Comparison of ENCODE assay signal across 8 cellular contexts in genomic region chr22:30694171-30694637, GRCh38. TPM values are rescaled to one million over a fixed set of nuclear protein-coding genes. Genes with fewer than 3 reads are reported as not detected.
DNase-seq lines count a peak whose midpoint lies in the region; ATAC-seq and TF ChIP-seq lines count a peak whose summit lies in the region.

No MANE protein-coding gene starts in this region.

- ATAC-seq in foreskin keratinocyte (peak; percentile 37), GM18520 (IDR thresholded peaks at IDR 0.05; ENCODE audit: unreplicated experiment) (no peak)

- peak overlapping the region; percentile 86 for H2AFZ ChIP-seq in OCI-LY3 (ENCODE audit: low read depth, low read length)

- no peaks in the 10 kb centered on the region for H3K36me3 ChIP-seq in OCI-LY3 (replicated peaks; ENCODE audit: low read depth, low read length)

- peak overlapping the region; percentile 90 for H3K27ac Mint-ChIP-seq in neural crest cell (ENCODE audit: unreplicated experiment)

- no peaks in the 10 kb centered on the region for H3K9me3 ChIP-seq in OCI-LY3 (ENCODE audit: insufficient read depth, low read length)

- H3K4me2 ChIP-seq in OCI-LY3 (ENCODE audit: low read length) = peak overlapping the region; percentile 71

- POLR2A ChIA-PET in AG04449 (lab: Yijun Ruan, JAX) = no interaction called here

- no peaks in the 10 kb centered on the region for H3K9me3 Mint-ChIP-seq in neural crest cell

- peak overlapping the region; percentile 93 for H3K4me3 Mint-ChIP-seq in neural crest cell

- H3K4me3 ChIP-seq in AG04449 (ENCODE audit: low read depth, low read length) (peak overlapping the region; percentile 68), OCI-LY3 (ENCODE audit: low read length) (peak overlapping the region; percentile 79)

- TF ChIP-seq CTCF in AG04449 (IDR thresholded peaks at IDR 0.05; ENCODE audit: insufficient read depth, low read length, missing control alignments) (no peak), OCI-LY3 (IDR thresholded peaks at IDR 0.05; ENCODE audit: low read depth, low read length) (no peak), foreskin keratinocyte (conservative IDR thresholded peaks at IDR 0.05) (no peak), neural crest cell (conservative IDR thresholded peaks at IDR 0.05) (no peak)

- DNase-seq in AG04449 (ENCODE audit: low read depth, low spot score) (no peak), H4 (ENCODE audit: low spot score) (peak; percentile 51), foreskin keratinocyte (peak in 1 of 2 donors; percentile 12), neural crest cell (ENCODE audit: low read depth, low spot score) (peak; percentile 20), substantia nigra (lab: John Stamatoyannopoulos, UW) (peak in 46 of 49 donors; percentile 9 to 83 (median 48))
- peak; percentile 85 for DNase-seq in activated effector memory CD4-positive, alpha-beta T cell treated with anti-CD3 and anti-CD28 coated beads, Interleukin-2, amount 50 U/mL, for 16 hours

- no peaks in the 10 kb centered on the region for H3K79me2 ChIP-seq in OCI-LY3 (ENCODE audit: low read length)

- H3K27me3 Mint-ChIP-seq in neural crest cell (ENCODE audit: low read depth) = peaks cover 22% of the 10 kb centered on the region

- H3K36me3 Mint-ChIP-seq in neural crest cell (ENCODE audit: low read depth) = no peaks in the 10 kb centered on the region

- H3K4me1 ChIP-seq in OCI-LY3 (ENCODE audit: low read length) (no peaks in the 10 kb centered on the region), foreskin keratinocyte (no peaks in the 10 kb centered on the region)

- no peaks in the 10 kb centered on the region for H4K20me1 ChIP-seq in OCI-LY3 (ENCODE audit: insufficient read depth, low read length)

- H3K27ac ChIP-seq in OCI-LY3 (ENCODE audit: low read length) (no peak overlapping the region), foreskin keratinocyte (no peak overlapping the region), substantia nigra (ENCODE audit: low read depth, low read length, poor library complexity, severe bottlenecking) (peak overlapping the region; percentile 97)

- peak overlapping the region; percentile 60 for H3K9ac ChIP-seq in OCI-LY3 (ENCODE audit: low read length)

- H3K27me3 ChIP-seq in OCI-LY3 (ENCODE audit: low read depth, low read length) (peaks cover 28% of the 10 kb centered on the region; the same call in 1 of the 2 replicates), foreskin keratinocyte (peaks cover 24% of the 10 kb centered on the region)

- H3K4me1 Mint-ChIP-seq in neural crest cell = peaks cover 21% of the 10 kb centered on the region

- CTCF ChIA-PET in AG04449 (lab: Yijun Ruan, JAX) = no interaction called here

RNA-seq across cellular contexts. Expression of gene OSBP2, which starts 0.5 kb away (rescaled TPM):
- 2.0 and 2.8 TPM in 2 replicates for total RNA-seq in H4 (2014; rRNA removed; shearing (Covaris generic))
- 2.0 and 2.4 TPM in 2 replicates for total RNA-seq in foreskin keratinocyte
- 1.0 and 1.2 TPM in 2 replicates for polyA plus RNA-seq in foreskin keratinocyte
- total RNA-seq in neural crest cell = 2.8 TPM in 2 replicates

RNA-seq across cellular contexts. Expression of gene DUSP18, which starts 26.5 kb away (rescaled TPM):
- total RNA-seq in H4 (2014; rRNA removed; shearing (Covaris generic)) = 1.8 and 3.4 TPM in 2 replicates
- 8.2 and 9.2 TPM in 2 replicates for total RNA-seq in foreskin keratinocyte
- 2.8 and 2.9 TPM in 2 replicates for polyA plus RNA-seq in foreskin keratinocyte
- total RNA-seq in neural crest cell = 7.8 and 8.1 TPM in 2 replicates

RNA-seq across cellular contexts. Expression of gene SLC35E4, which starts 58.6 kb away (rescaled TPM):
- total RNA-seq in H4 (2014; rRNA removed; shearing (Covaris generic)) = 0.56 and 1.8 TPM in 2 replicates
- total RNA-seq in foreskin keratinocyte (4.4 and 5.6 TPM in 2 replicates), neural crest cell (4.4 and 4.5 TPM in 2 replicates)
- 4.3 TPM in 2 replicates for polyA plus RNA-seq in foreskin keratinocyte
